In genomic region chr11:123556633-123557032, GRCh38 we compare ENCODE assay signal across 23 cellular contexts.
"Had no signal": no experiment of that assay in that cellular context is flagged by ENCODE, and none has a peak within 500 bp of the region (broad histone marks: within the 10 kb centered on the region; RNA-seq: fewer than 3 reads in every experiment).

No MANE protein-coding gene starts in this region.

- H3K4me1 ChIP-seq: prostate gland had no signal

- H3K9me3 ChIP-seq: neutrophil, pancreas, prostate gland, right lobe of liver, sigmoid colon, stomach, thoracic aorta, thyroid gland, tibial nerve, upper lobe of left lung, vagina had no signal

- H3K36me3 ChIP-seq: neutrophil, pancreas, prostate gland, right lobe of liver, sigmoid colon, stomach, thoracic aorta, thyroid gland, tibial nerve, upper lobe of left lung, vagina had no signal

- DNase-seq: nephron progenitor cell; nucleus accumbens; pancreas; retina; right cardiac atrium; right lobe of liver; sigmoid colon; small intestine; stimulated activated CD4-positive, alpha-beta T cell treated with anti-CD3 and anti-CD28 coated beads, Interleukin-15, amount 100 ng/mL, for 24 hours; stimulated activated CD4-positive, alpha-beta T cell treated with anti-CD3 and anti-CD28 coated beads, Interleukin-2, amount 100 ng/mL, for 24 hours; stimulated activated CD4-positive, alpha-beta T cell treated with anti-CD3 and anti-CD28 coated beads, Interleukin-2, amount 100 ng/mL, for 48 hours; stimulated activated CD4-positive, alpha-beta T cell treated with anti-CD3 and anti-CD28 coated beads, Interleukin-4, amount 100 ng/mL, for 24 hours; stimulated activated naive B cell treated with anti-CD40 and anti-IgM and Interleukin-4, amounts not matched to agents 10 μg/mL and 1 μg/mL and 100 μg/mL, for 72 hours; stimulated activated naive CD4-positive, alpha-beta T cell treated with Interleukin-2 at 50 U/mL for 16 hours; stomach; thyroid gland; trophoblast cell; upper lobe of left lung had no signal

- H3K27me3 ChIP-seq: neutrophil, right lobe of liver, sigmoid colon, stomach, thyroid gland, tibial nerve, upper lobe of left lung, vagina had no signal

- H3K4me3 ChIP-seq: pancreas, prostate gland, right lobe of liver, sigmoid colon, stomach, thoracic aorta, thyroid gland, tibial nerve, upper lobe of left lung, vagina had no signal

- H3K27ac ChIP-seq: neutrophil, pancreas, prostate gland, right lobe of liver, sigmoid colon, stomach, thoracic aorta, thyroid gland, tibial nerve, upper lobe of left lung, vagina had no signal
